Comparison of ENCODE assay signal across 1 cellular context in genomic region chr7:130899071-130899451, GRCh38.
TF ChIP-seq lines count a peak whose summit lies in the region.

No MANE protein-coding gene starts in this region.

TF ChIP-seq in liver, 16 proteins besides CTCF, POLR2A, EP300 and RAD21 (continued from another document):
- TF ChIP-seq ATF3 (IDR thresholded peaks at IDR 0.05) (no peak), NR2F2 (IDR thresholded peaks at IDR 0.05) (no peak), FOXA2 (IDR thresholded peaks at IDR 0.05) (no peak), JUND (IDR thresholded peaks at IDR 0.05) (no peak), TAF1 (conservative IDR thresholded peaks at IDR 0.05) (no peak), RXRA (IDR thresholded peaks at IDR 0.05) (no peak), SP1 (IDR thresholded peaks at IDR 0.05) (no peak), FOXA1 (IDR thresholded peaks at IDR 0.05) (no peak), ZBTB33 (IDR thresholded peaks at IDR 0.05) (no peak), REST (IDR thresholded peaks at IDR 0.05) (no peak), HNF4G (IDR thresholded peaks at IDR 0.05) (no peak)
